ENCODE assay signal across 23 cellular contexts in genomic region chr12:59388176-59388575, GRCh38.
"Had no signal": no experiment of that assay in that cellular context is flagged by ENCODE, and none has a peak within 500 bp of the region (broad histone marks: within the 10 kb centered on the region; RNA-seq: fewer than 3 reads in every experiment).

No MANE protein-coding gene starts in this region.

- H3K4me3 Mint-ChIP-seq: activated CD4-positive, alpha-beta T cell treated with anti-CD3 and anti-CD28 coated beads for 36 hours; activated CD8-positive, alpha-beta memory T cell treated with anti-CD3 and anti-CD28 coated beads, Interleukin-2, amount 10 ng/mL, durations not matched to agents 7 days and 5 days; activated CD8-positive, alpha-beta T cell treated with anti-CD3 and anti-CD28 coated beads, Interleukin-2, amount 10 ng/mL, durations not matched to agents 7 days and 5 days; activated naive CD4-positive, alpha-beta T cell treated with anti-CD3 and anti-CD28 coated beads, Interleukin-2, amount 50 U/mL, for 24 hours; central memory CD8-positive, alpha-beta T cell; nephron had no signal

- H3K27me3 ChIP-seq: gastrocnemius medialis, testis had no signal

- H3K36me3 Mint-ChIP-seq: activated CD8-positive, alpha-beta memory T cell treated with anti-CD3 and anti-CD28 coated beads, Interleukin-2, amount 10 ng/mL, durations not matched to agents 7 days and 5 days; activated naive CD4-positive, alpha-beta T cell treated with anti-CD3 and anti-CD28 coated beads, Interleukin-2, amount 50 U/mL, for 24 hours had no signal

- H3K27ac ChIP-seq: gastrocnemius medialis, left ventricle myocardium inferior, skin epidermis, testis had no signal

- H3K9me3 ChIP-seq: gastrocnemius medialis, left ventricle myocardium inferior, testis had no signal

- H3K4me1 Mint-ChIP-seq: activated CD4-positive, alpha-beta T cell treated with anti-CD3 and anti-CD28 coated beads for 36 hours; activated CD8-positive, alpha-beta memory T cell treated with anti-CD3 and anti-CD28 coated beads, Interleukin-2, amount 10 ng/mL, durations not matched to agents 7 days and 5 days; activated naive CD4-positive, alpha-beta T cell treated with anti-CD3 and anti-CD28 coated beads, Interleukin-2, amount 50 U/mL, for 24 hours; central memory CD8-positive, alpha-beta T cell had no signal

- H3K36me3 ChIP-seq: gastrocnemius medialis, left ventricle myocardium inferior had no signal

- H3K4me1 ChIP-seq: gastrocnemius medialis, left ventricle myocardium inferior, testis had no signal

- H3K9me3 Mint-ChIP-seq: activated naive CD4-positive, alpha-beta T cell treated with anti-CD3 and anti-CD28 coated beads, Interleukin-2, amount 50 U/mL, for 24 hours; activated T-helper 2 cell treated with anti-CD3 and anti-CD28 coated beads, Interferon-gamma antibody, Interleukin-2, Interleukin-4, amounts not matched to agents 10 μg/mL and 5 μg/mL and 100 μg/mL, durations not matched to agents 14 hours and 24 hours and 36 hours; central memory CD8-positive, alpha-beta T cell had no signal

- H3K27ac Mint-ChIP-seq: activated CD4-positive, alpha-beta T cell treated with anti-CD3 and anti-CD28 coated beads for 36 hours; activated CD8-positive, alpha-beta memory T cell treated with anti-CD3 and anti-CD28 coated beads, Interleukin-2, amount 10 ng/mL, durations not matched to agents 7 days and 5 days; activated CD8-positive, alpha-beta T cell treated with anti-CD3 and anti-CD28 coated beads, Interleukin-2, amount 10 ng/mL, durations not matched to agents 7 days and 5 days; activated naive CD4-positive, alpha-beta T cell treated with anti-CD3 and anti-CD28 coated beads, Interleukin-2, amount 50 U/mL, for 24 hours; activated T-helper 2 cell treated with anti-CD3 and anti-CD28 coated beads, Interferon-gamma antibody, Interleukin-2, Interleukin-4, amounts not matched to agents 10 μg/mL and 5 μg/mL and 100 μg/mL, durations not matched to agents 14 hours and 24 hours and 36 hours; nephron; progenitor cell of endocrine pancreas had no signal

- H3K4me3 ChIP-seq: gastrocnemius medialis, left ventricle myocardium inferior, lung, skin epidermis, testis had no signal

- DNase-seq: activated CD4-positive, alpha-beta T cell treated with anti-CD3 and anti-CD28 coated beads for 36 hours; activated CD4-positive, CD25-positive, alpha-beta regulatory T cell; activated CD8-positive, alpha-beta memory T cell treated with anti-CD3 and anti-CD28 coated beads, Interleukin-2, amount 10 ng/mL, durations not matched to agents 7 days and 5 days; activated CD8-positive, alpha-beta T cell treated with anti-CD3 and anti-CD28 coated beads, Interleukin-2, amount 10 ng/mL, durations not matched to agents 7 days and 5 days; activated T-cell treated with anti-CD3 and anti-CD28 coated beads, Interleukin-2, amount 50 U/mL, for 48 hours; effector memory CD4-positive, alpha-beta T cell; erythroblast; gastrocnemius medialis; glutamatergic neuron; left ventricle myocardium inferior; mesendoderm; stimulated activated CD4-positive, alpha-beta T cell treated with anti-CD3 and anti-CD28 coated beads, Interleukin-12 subunit alpha, Interleukin-12 subunit beta, amount 100 ng/mL, for 4 hours; stimulated activated CD4-positive, alpha-beta T cell treated with anti-CD3 and anti-CD28 coated beads, Interleukin-4, amount 100 ng/mL, for 1 hour; stimulated activated naive CD8-positive, alpha-beta T cell treated with anti-CD3 and anti-CD28 coated beads, Interleukin-15, Interleukin-2, amounts not matched to agents 100 U/mL and 50 U/mL, for 24 hours; testis; trophoblast cell had no signal
